9 cellular contexts compared by ENCODE assay signal in the genomic region with DNA sequence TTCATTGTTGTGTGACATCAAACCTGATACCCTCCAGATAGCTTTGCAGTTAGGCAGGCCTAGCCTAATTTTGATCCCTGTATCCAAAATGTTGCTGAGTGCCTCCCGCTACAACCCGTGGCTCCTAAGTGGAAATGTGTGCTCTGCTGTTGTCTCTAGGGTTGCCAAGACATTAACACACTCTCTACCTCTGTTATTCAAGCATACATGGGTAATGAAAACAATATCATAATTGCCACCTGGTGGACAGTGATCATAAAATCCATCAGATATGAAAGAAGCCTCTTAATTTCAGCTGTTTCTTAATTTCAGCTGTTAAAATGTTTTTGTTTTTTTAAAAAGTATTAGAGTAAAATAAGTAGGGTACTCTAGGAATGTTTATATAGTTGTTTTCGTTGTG.
DNase-seq lines count a peak whose midpoint lies in the region; ATAC-seq, FAIRE-seq and TF ChIP-seq lines count a peak whose summit lies in the region.
"Had no signal": no experiment of that assay in that cellular context is flagged by ENCODE, and none has a peak within 500 bp of the region (broad histone marks: within the 10 kb centered on the region; RNA-seq: fewer than 3 reads in every experiment).

No MANE protein-coding gene starts in this region.

- peaks cover 25% of the 10 kb centered on the region for H3K36me3 Mint-ChIP-seq in brain
- no peaks in the 10 kb centered on the region for H3K36me3 Mint-ChIP-seq in T-cell

- no peak overlapping the region for H3K4me3 ChIP-seq in neural cell (ENCODE audit: low read length)

- H2AFZ ChIP-seq in neural cell (ENCODE audit: low read depth, low read length) = no peak overlapping the region

- no peaks in the 10 kb centered on the region for H3K9me2 ChIP-seq in neural cell (ENCODE audit: insufficient read depth, low read length)

- H3K4me3 Mint-ChIP-seq in brain (peak overlapping the region in 3 of 5 experiments; percentile 38 to 50 (median 46)), T-cell (no peak overlapping the region)

- H3K27ac ChIP-seq in neural cell (ENCODE audit: low read length) = no peak overlapping the region

- TF ChIP-seq CTCF in brain (conservative IDR thresholded peaks at IDR 0.05) (peak; percentile 31 to 38), neural cell (IDR thresholded peaks at IDR 0.05; ENCODE audit: poor library complexity, severe bottlenecking) (peak; percentile 26)

- peaks cover 44% of the 10 kb centered on the region for H3K79me2 ChIP-seq in neural cell (replicated peaks; ENCODE audit: insufficient read depth, low read length)

- H3K9me3 Mint-ChIP-seq in brain (peaks cover 3 to 16% (median 9%) of the 10 kb centered on the region in 5 experiments), T-cell (no peaks in the 10 kb centered on the region)

- no peaks in the 10 kb centered on the region for H3K27me3 Mint-ChIP-seq in brain
- H3K27me3 Mint-ChIP-seq in T-cell = no peaks in the 10 kb centered on the region

- no peaks in the 10 kb centered on the region for H3K36me3 ChIP-seq in neural cell (ENCODE audit: insufficient read depth, low read length)

- CTCF ChIA-PET in T-cell (lab: Charles Lee) = interaction anchor here (0.6 to 1.0 kb wide), 4 partner anchors 27 to 742 kb away, joined by 3 to 7 read pairs (median 4); no protein-coding TSS in a partner anchor

- ATAC-seq in GM21825 (IDR thresholded peaks at IDR 0.05; ENCODE audit: unreplicated experiment) (no peak), GM18868 (IDR thresholded peaks at IDR 0.05; ENCODE audit: unreplicated experiment) (no peak), T-cell (replicated peaks in 1 of 4) (no peak)

- H3K4me1 Mint-ChIP-seq in brain (peaks cover 37% of the 10 kb centered on the region), T-cell (no peaks in the 10 kb centered on the region)

- peak; percentile 49 for FAIRE-seq in G401.6 (lab: Jason Lieb, UNC)

- H3K27ac Mint-ChIP-seq in brain = peak overlapping the region; percentile 23 to 85 (median 69)
- H3K27ac Mint-ChIP-seq in T-cell = no peak overlapping the region

- no peaks in the 10 kb centered on the region for H4K20me1 ChIP-seq in neural cell (ENCODE audit: insufficient read depth)

- H3K9me3 ChIP-seq in neural cell (ENCODE audit: low read length) = no peaks in the 10 kb centered on the region

- POLR2A ChIA-PET in T-cell (lab: Charles Lee) = interaction anchor here in 1 of 2 donors (0.6 kb wide), 1 partner anchor 31 kb away, joined by 4 read pairs; no protein-coding TSS in a partner anchor

- no peaks in the 10 kb centered on the region for H3F3A ChIP-seq in neural cell (ENCODE audit: insufficient read depth, low read length, poor library complexity, severe bottlenecking)

- H3K27me3 ChIP-seq in neural cell (ENCODE audit: insufficient read depth, low read depth, low read length) = no peaks in the 10 kb centered on the region

- H3K9ac ChIP-seq in neural cell (ENCODE audit: low read length) = no peak overlapping the region

- TF ChIP-seq RAD21 in neural cell (conservative IDR thresholded peaks at IDR 0.05) = no peak

- no peak overlapping the region for H3K4me2 ChIP-seq in neural cell (ENCODE audit: low read length)

- TF ChIP-seq EP300 in neural cell (conservative IDR thresholded peaks at IDR 0.05; ENCODE audit: poor library complexity, severe bottlenecking) = no peak

- DNase-seq in NCI-H146 (lab: John Stamatoyannopoulos, UW) = peak; percentile 72
- no peak for DNase-seq in T-cell
- DNase-seq in putamen (ENCODE audit: low spot score) = no peak
- DNase-seq: stimulated activated CD4-positive, alpha-beta T cell treated with anti-CD3 and anti-CD28 coated beads, Interleukin-4, amount 100 ng/mL, for 24 hours had no signal

TF ChIP-seq in neural cell, 6 proteins besides CTCF, POLR2A, EP300 and RAD21:
- TF ChIP-seq POLR2AphosphoS5 (IDR thresholded peaks at IDR 0.05) (no peak), SMC3 (conservative IDR thresholded peaks at IDR 0.05; ENCODE audit: poor library complexity) (no peak), MXI1 (conservative IDR thresholded peaks at IDR 0.05; ENCODE audit: poor library complexity, severe bottlenecking) (no peak), EZH2 (IDR thresholded peaks at IDR 0.05; ENCODE audit: borderline replicate concordance, insufficient read depth, low read length, poor library complexity, severe bottlenecking) (no peak), TAF1 (IDR thresholded peaks at IDR 0.05; ENCODE audit: low read depth) (no peak)
- TF ChIP-seq, protein P1, sequence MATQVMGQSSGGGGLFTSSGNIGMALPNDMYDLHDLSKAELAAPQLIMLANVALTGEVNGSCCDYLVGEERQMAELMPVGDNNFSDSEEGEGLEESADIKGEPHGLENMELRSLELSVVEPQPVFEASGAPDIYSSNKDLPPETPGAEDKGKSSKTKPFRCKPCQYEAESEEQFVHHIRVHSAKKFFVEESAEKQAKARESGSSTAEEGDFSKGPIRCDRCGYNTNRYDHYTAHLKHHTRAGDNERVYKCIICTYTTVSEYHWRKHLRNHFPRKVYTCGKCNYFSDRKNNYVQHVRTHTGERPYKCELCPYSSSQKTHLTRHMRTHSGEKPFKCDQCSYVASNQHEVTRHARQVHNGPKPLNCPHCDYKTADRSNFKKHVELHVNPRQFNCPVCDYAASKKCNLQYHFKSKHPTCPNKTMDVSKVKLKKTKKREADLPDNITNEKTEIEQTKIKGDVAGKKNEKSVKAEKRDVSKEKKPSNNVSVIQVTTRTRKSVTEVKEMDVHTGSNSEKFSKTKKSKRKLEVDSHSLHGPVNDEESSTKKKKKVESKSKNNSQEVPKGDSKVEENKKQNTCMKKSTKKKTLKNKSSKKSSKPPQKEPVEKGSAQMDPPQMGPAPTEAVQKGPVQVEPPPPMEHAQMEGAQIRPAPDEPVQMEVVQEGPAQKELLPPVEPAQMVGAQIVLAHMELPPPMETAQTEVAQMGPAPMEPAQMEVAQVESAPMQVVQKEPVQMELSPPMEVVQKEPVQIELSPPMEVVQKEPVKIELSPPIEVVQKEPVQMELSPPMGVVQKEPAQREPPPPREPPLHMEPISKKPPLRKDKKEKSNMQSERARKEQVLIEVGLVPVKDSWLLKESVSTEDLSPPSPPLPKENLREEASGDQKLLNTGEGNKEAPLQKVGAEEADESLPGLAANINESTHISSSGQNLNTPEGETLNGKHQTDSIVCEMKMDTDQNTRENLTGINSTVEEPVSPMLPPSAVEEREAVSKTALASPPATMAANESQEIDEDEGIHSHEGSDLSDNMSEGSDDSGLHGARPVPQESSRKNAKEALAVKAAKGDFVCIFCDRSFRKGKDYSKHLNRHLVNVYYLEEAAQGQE (IDR thresholded peaks at IDR 0.05; ENCODE audit: borderline replicate concordance) = no peak
TF ChIP-seq in neural cell: peak in this region for 0.

Comparison
In these comparisons a context has a peak if more than half of its experiments do, and no peak if none do; other contexts are left out.
1. H3K27ac Mint-ChIP-seq: peak in brain (5 of 5); none in T-cell (0 of 2).
2. H3K4me3 Mint-ChIP-seq: peak in brain (3 of 5); none in T-cell (0 of 3).